In genomic region chr2:96195410-96196071, GRCh38 we compare ENCODE assay signal across 15 cellular contexts. TPM values are rescaled to one million over a fixed set of nuclear protein-coding genes. Genes with fewer than 3 reads are reported as not detected.
DNase-seq lines count a peak whose midpoint lies in the region; TF ChIP-seq lines count a peak whose summit lies in the region.
"Had no signal": no experiment of that assay in that cellular context is flagged by ENCODE, and none has a peak within 500 bp of the region (broad histone marks: within the 10 kb centered on the region; RNA-seq: fewer than 3 reads in every experiment).

No MANE protein-coding gene starts in this region.

- no peaks in the 10 kb centered on the region for H3K27me3 Mint-ChIP-seq in activated T-cell treated with anti-CD3 and anti-CD28 coated beads, Interleukin-2, amount 50 U/mL, for 24 hours
- no peaks in the 10 kb centered on the region for H3K27me3 Mint-ChIP-seq in activated T-helper 1 cell treated with anti-CD3 and anti-CD28 coated beads, Interleukin-12 subunit alpha, Interleukin-12 subunit beta, Interleukin-2, Interleukin-4 antibody, amounts not matched to agents 30 ng/mL and 10 ng/mL and 1 ng/mL, durations not matched to agents 14 hours and 24 hours and 36 hours (ENCODE audit: insufficient read depth)
- H3K27me3 Mint-ChIP-seq: B cell had no signal

- no peaks in the 10 kb centered on the region for H3K9me3 Mint-ChIP-seq in activated T-cell treated with anti-CD3 and anti-CD28 coated beads, Interleukin-2, amount 50 U/mL, for 24 hours
- H3K9me3 Mint-ChIP-seq in activated T-helper 1 cell treated with anti-CD3 and anti-CD28 coated beads, Interleukin-12 subunit alpha, Interleukin-12 subunit beta, Interleukin-2, Interleukin-4 antibody, amounts not matched to agents 30 ng/mL and 10 ng/mL and 1 ng/mL, durations not matched to agents 14 hours and 24 hours and 36 hours: no peaks in the 10 kb centered on the region

- WGBS in spleen, 5 donors: 75 to 88% (median 79%) methylated on average over 11 of the region's 11 CpGs

- no peak overlapping the region for H3K4me3 Mint-ChIP-seq in activated T-cell treated with anti-CD3 and anti-CD28 coated beads, Interleukin-2, amount 50 U/mL, for 24 hours
- H3K4me3 Mint-ChIP-seq in activated T-helper 1 cell treated with anti-CD3 and anti-CD28 coated beads, Interleukin-12 subunit alpha, Interleukin-12 subunit beta, Interleukin-2, Interleukin-4 antibody, amounts not matched to agents 30 ng/mL and 10 ng/mL and 1 ng/mL, durations not matched to agents 14 hours and 24 hours and 36 hours: no peak overlapping the region
- H3K4me3 Mint-ChIP-seq: B cell had no signal

- peaks cover 42% of the 10 kb centered on the region for H3K4me1 Mint-ChIP-seq in activated T-cell treated with anti-CD3 and anti-CD28 coated beads, Interleukin-2, amount 50 U/mL, for 24 hours (ENCODE audit: low read depth)
- peaks cover 33% of the 10 kb centered on the region for H3K4me1 Mint-ChIP-seq in activated T-helper 1 cell treated with anti-CD3 and anti-CD28 coated beads, Interleukin-12 subunit alpha, Interleukin-12 subunit beta, Interleukin-2, Interleukin-4 antibody, amounts not matched to agents 30 ng/mL and 10 ng/mL and 1 ng/mL, durations not matched to agents 14 hours and 24 hours and 36 hours (ENCODE audit: low read depth)

- TF ChIP-seq POLR2A in Peyer's patch (IDR thresholded peaks at IDR 0.05) (no peak), spleen (IDR thresholded peaks at IDR 0.05) (no peak)

- no peak for DNase-seq in activated T-cell treated with anti-CD3 and anti-CD28 coated beads, Interleukin-2, amount 50 U/mL, for 24 hours
- no peak for DNase-seq in activated T-cell treated with anti-CD3 and anti-CD28 coated beads, Interleukin-2, amount 50 U/mL, for 48 hours
- peak in 2 of 3 donors; percentile 58 to 72 for DNase-seq in Peyer's patch
- DNase-seq in fibroblast of the aortic adventitia (ENCODE audit: low read depth): peak; percentile 15
- DNase-seq in spleen: peak; percentile 31
- no peak for DNase-seq in activated T-helper 1 cell treated with anti-CD3 and anti-CD28 coated beads, Interleukin-12 subunit alpha, Interleukin-12 subunit beta, Interleukin-2, Interleukin-4 antibody, amounts not matched to agents 30 ng/mL and 10 ng/mL and 1 ng/mL, durations not matched to agents 14 hours and 24 hours and 36 hours (ENCODE audit: low spot score)
- no peak for DNase-seq in HT-29 (ENCODE audit: low spot score)
- no peak for DNase-seq in GM10266 (ENCODE audit: extremely low spot score)
- DNase-seq: GF-D8, NCI-H1694 treated with DMSO at 0.1 percent for 48 hours, NCI-H748 treated with DMSO at 0.1 percent for 48 hours, occipital lobe had no signal

- H3K4me3 ChIP-seq in Peyer's patch: no peak overlapping the region
- no peak overlapping the region for H3K4me3 ChIP-seq in fibroblast of the aortic adventitia (ENCODE audit: low read depth, low read length)
- H3K4me3 ChIP-seq in spleen: no peak overlapping the region
- H3K4me3 ChIP-seq: ascending aorta had no signal

- intact Hi-C loops in spleen (cut with DNase I; ENCODE audit: low total_unique reads): no loop called here
- intact Hi-C loops in activated T-helper 1 cell treated with anti-CD3 and anti-CD28 coated beads, Interleukin-12 subunit alpha, Interleukin-12 subunit beta, Interleukin-2, Interleukin-4 antibody, amounts not matched to agents 30 ng/mL and 10 ng/mL and 1 ng/mL, durations not matched to agents 14 hours and 24 hours and 36 hours (cut with micrococcal nuclease): no loop called here

- peak overlapping the region; percentile 55 for H3K27ac Mint-ChIP-seq in activated T-cell treated with anti-CD3 and anti-CD28 coated beads, Interleukin-2, amount 50 U/mL, for 24 hours
- no peak overlapping the region for H3K27ac Mint-ChIP-seq in activated T-helper 1 cell treated with anti-CD3 and anti-CD28 coated beads, Interleukin-12 subunit alpha, Interleukin-12 subunit beta, Interleukin-2, Interleukin-4 antibody, amounts not matched to agents 30 ng/mL and 10 ng/mL and 1 ng/mL, durations not matched to agents 14 hours and 24 hours and 36 hours
- H3K27ac Mint-ChIP-seq: B cell had no signal

- H3K9me3 ChIP-seq in Peyer's patch (no peaks in the 10 kb centered on the region), spleen (no peaks in the 10 kb centered on the region)
- H3K9me3 ChIP-seq: ascending aorta had no signal

- H3K36me3 Mint-ChIP-seq in activated T-cell treated with anti-CD3 and anti-CD28 coated beads, Interleukin-2, amount 50 U/mL, for 24 hours (ENCODE audit: low read depth): peaks cover 83% of the 10 kb centered on the region
- H3K36me3 Mint-ChIP-seq in activated T-helper 1 cell treated with anti-CD3 and anti-CD28 coated beads, Interleukin-12 subunit alpha, Interleukin-12 subunit beta, Interleukin-2, Interleukin-4 antibody, amounts not matched to agents 30 ng/mL and 10 ng/mL and 1 ng/mL, durations not matched to agents 14 hours and 24 hours and 36 hours (ENCODE audit: low read depth): peaks cover 36% of the 10 kb centered on the region

- peaks cover 0 to 48% (median 3%) of the 10 kb centered on the region in 3 donors for H3K36me3 ChIP-seq in Peyer's patch
- H3K36me3 ChIP-seq in spleen: peaks cover 5 to 56% (median 49%) of the 10 kb centered on the region in 6 donors

- H3K27ac ChIP-seq in Peyer's patch: no peak overlapping the region
- H3K27ac ChIP-seq in spleen: no peak overlapping the region
- H3K27ac ChIP-seq: ascending aorta had no signal

- TF ChIP-seq CTCF in Peyer's patch (IDR thresholded peaks at IDR 0.05): peak in 1 of 6 experiments; percentile 32
- TF ChIP-seq CTCF in fibroblast of the aortic adventitia (IDR thresholded peaks at IDR 0.05; ENCODE audit: insufficient read depth, low read length): no peak
- no peak for TF ChIP-seq CTCF in spleen (IDR thresholded peaks at IDR 0.05 in 8 of 11, conservative IDR thresholded peaks at IDR 0.05 in 3 of 11)
- TF ChIP-seq CTCF in GM10266 (IDR thresholded peaks at IDR 0.05; ENCODE audit: control insufficient read depth, insufficient read depth, low read depth, missing control alignments): no peak

- H3K27me3 ChIP-seq in Peyer's patch (no peaks in the 10 kb centered on the region), spleen (replicated peaks in 1 of 7) (no peaks in the 10 kb centered on the region)
- H3K27me3 ChIP-seq: ascending aorta had no signal

- H3K4me1 ChIP-seq in Peyer's patch (peaks cover 0 to 28% (median 0%) of the 10 kb centered on the region in 4 donors), spleen (peaks cover 3 to 66% (median 39%) of the 10 kb centered on the region in 6 donors)

RNA-seq across cellular contexts. Expression of gene STARD7, which starts 13.1 kb away (rescaled TPM):
- total RNA-seq in Peyer's patch: 100 to 1,000 TPM in 3 of 4 donors, 10 to 100 TPM in 1; 78.4 to 120 (median 112) TPM
- total RNA-seq in fibroblast of the aortic adventitia (ENCODE audit: low replicate concordance): 85.8 and 170 TPM in 2 replicates
- total RNA-seq in spleen: 100 to 1,000 TPM in 5 of 7 donors, 10 to 100 TPM in 2; 89.8 to 174 (median 123) TPM
- 10 to 100 TPM; 45.1 to 73.0 (median 52.2) TPM for polyA plus RNA-seq in spleen
- total RNA-seq in activated T-helper 1 cell treated with anti-CD3 and anti-CD28 coated beads, Interleukin-12 subunit alpha, Interleukin-12 subunit beta, Interleukin-2, Interleukin-4 antibody, amounts not matched to agents 30 ng/mL and 10 ng/mL and 1 ng/mL, durations not matched to agents 14 hours and 24 hours and 36 hours: 216 and 229 TPM in 2 replicates
- total RNA-seq in HT-29 (2014; rRNA removed; shearing (Covaris generic)): 133 and 166 TPM in 2 replicates

RNA-seq across cellular contexts. Expression of gene DUSP2, which starts 50.3 kb away (rescaled TPM):
- total RNA-seq in Peyer's patch: 10 to 100 TPM in 1 of 4 donors, 1 to 10 TPM in 3; 2.7 to 28.1 (median 5.6) TPM
- total RNA-seq in fibroblast of the aortic adventitia (ENCODE audit: low replicate concordance): 0.36 and 1.4 TPM in 2 replicates
- 10 to 100 TPM; 27.2 to 88.0 (median 45.0) TPM for total RNA-seq in spleen
- polyA plus RNA-seq in spleen: 10 to 100 TPM; 24.2 to 60.8 (median 47.6) TPM
- 494 and 500 TPM in 2 replicates for total RNA-seq in activated T-helper 1 cell treated with anti-CD3 and anti-CD28 coated beads, Interleukin-12 subunit alpha, Interleukin-12 subunit beta, Interleukin-2, Interleukin-4 antibody, amounts not matched to agents 30 ng/mL and 10 ng/mL and 1 ng/mL, durations not matched to agents 14 hours and 24 hours and 36 hours
- total RNA-seq in HT-29 (2014; rRNA removed; shearing (Covaris generic)): 73.5 and 75.7 TPM in 2 replicates

RNA-seq across cellular contexts. Expression of gene ASTL, which starts 57.2 kb away (rescaled TPM):
- total RNA-seq in Peyer's patch: not detected
- total RNA-seq in fibroblast of the aortic adventitia (ENCODE audit: low replicate concordance): not detected in 2 replicates
- total RNA-seq in spleen: 1 to 10 TPM in 2 of 7 donors, under 1 TPM in 4, not detected in 1; 0.49 to 2.2 (median 0.72) TPM
- under 1 TPM; 0.24 to 0.33 (median 0.29) TPM for polyA plus RNA-seq in spleen
- total RNA-seq in activated T-helper 1 cell treated with anti-CD3 and anti-CD28 coated beads, Interleukin-12 subunit alpha, Interleukin-12 subunit beta, Interleukin-2, Interleukin-4 antibody, amounts not matched to agents 30 ng/mL and 10 ng/mL and 1 ng/mL, durations not matched to agents 14 hours and 24 hours and 36 hours: 2.0 and 2.9 TPM in 2 replicates
- 0.18 and 2.5 TPM in 2 replicates for total RNA-seq in HT-29 (2014; rRNA removed; shearing (Covaris generic))
- total RNA-seq: ascending aorta, lung microvascular endothelial cell, occipital lobe had no signal

Comparison
In these comparisons a context has a peak if more than half of its experiments do, and no peak if none do; other contexts are left out.
1. DNase-seq: peak in Peyer's patch (2 of 3), fibroblast of the aortic adventitia (single experiment) and spleen (single experiment); none in activated T-cell treated with anti-CD3 and anti-CD28 coated beads, Interleukin-2, amount 50 U/mL, for 24 hours (single experiment), activated T-cell treated with anti-CD3 and anti-CD28 coated beads, Interleukin-2, amount 50 U/mL, for 48 hours (0 of 2), activated T-helper 1 cell treated with anti-CD3 and anti-CD28 coated beads, Interleukin-12 subunit alpha, Interleukin-12 subunit beta, Interleukin-2, Interleukin-4 antibody, amounts not matched to agents 30 ng/mL and 10 ng/mL and 1 ng/mL, durations not matched to agents 14 hours and 24 hours and 36 hours (single experiment), HT-29 (single experiment) and GM10266 (single experiment).